Comparison of ENCODE assay signal across 1 cellular context in genomic region chr17:4710693-4711634, GRCh38.
TF ChIP-seq lines count a peak whose summit lies in the region.

No MANE protein-coding gene starts in this region.

TF ChIP-seq in IMR-90, 13 proteins besides CTCF, POLR2A, EP300 and RAD21:
- TF ChIP-seq USF2 (IDR thresholded peaks at IDR 0.05; ENCODE audit: low read depth, low read length) (no peak), CEBPB (IDR thresholded peaks at IDR 0.05; ENCODE audit: low read depth, low read length) (no peak), CHD1 (IDR thresholded peaks at IDR 0.05; ENCODE audit: low read depth, low read length) (no peak), RFX5 (IDR thresholded peaks at IDR 0.05; ENCODE audit: low read depth, low read length) (no peak), BHLHE40 (IDR thresholded peaks at IDR 0.05; ENCODE audit: low read depth, low read length) (no peak), SMC3 (IDR thresholded peaks at IDR 0.05; ENCODE audit: low read depth, low read length) (no peak), NFE2L2 (IDR thresholded peaks at IDR 0.05; ENCODE audit: low read depth, low read length) (no peak), MXI1 (IDR thresholded peaks at IDR 0.05; ENCODE audit: borderline replicate concordance, low read depth, low read length) (no peak), RCOR1 (IDR thresholded peaks at IDR 0.05; ENCODE audit: insufficient replicate concordance, low read length) (no peak), FOS (IDR thresholded peaks at IDR 0.05; ENCODE audit: low read depth, low read length) (no peak), MAZ (IDR thresholded peaks at IDR 0.05; ENCODE audit: borderline replicate concordance, low read depth, low read length) (no peak), MAFK (IDR thresholded peaks at IDR 0.05; ENCODE audit: low read depth, low read length) (no peak)
- TF ChIP-seq, protein P1, sequence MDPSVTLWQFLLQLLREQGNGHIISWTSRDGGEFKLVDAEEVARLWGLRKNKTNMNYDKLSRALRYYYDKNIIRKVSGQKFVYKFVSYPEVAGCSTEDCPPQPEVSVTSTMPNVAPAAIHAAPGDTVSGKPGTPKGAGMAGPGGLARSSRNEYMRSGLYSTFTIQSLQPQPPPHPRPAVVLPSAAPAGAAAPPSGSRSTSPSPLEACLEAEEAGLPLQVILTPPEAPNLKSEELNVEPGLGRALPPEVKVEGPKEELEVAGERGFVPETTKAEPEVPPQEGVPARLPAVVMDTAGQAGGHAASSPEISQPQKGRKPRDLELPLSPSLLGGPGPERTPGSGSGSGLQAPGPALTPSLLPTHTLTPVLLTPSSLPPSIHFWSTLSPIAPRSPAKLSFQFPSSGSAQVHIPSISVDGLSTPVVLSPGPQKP (IDR thresholded peaks at IDR 0.05; ENCODE audit: borderline replicate concordance, low read depth, low read length): no peak
